ENCODE assay signal across 27 cellular contexts in genomic region chr9:133167769-133168168, GRCh38. TPM values are rescaled to one million over a fixed set of nuclear protein-coding genes. Genes with fewer than 3 reads are reported as not detected.
"Had no signal": no experiment of that assay in that cellular context is flagged by ENCODE, and none has a peak within 500 bp of the region (broad histone marks: within the 10 kb centered on the region; RNA-seq: fewer than 3 reads in every experiment).

No MANE protein-coding gene starts in this region.

- DNase-seq: activated CD4-positive, alpha-beta memory T cell treated with anti-CD3 and anti-CD28 coated beads, Interleukin-2, amount 10 ng/mL, durations not matched to agents 7 days and 5 days; activated CD4-positive, alpha-beta T cell treated with anti-CD3 and anti-CD28 coated beads, Interleukin-2, amount 10 ng/mL, durations not matched to agents 24 days and 14 days; activated gamma-delta T cell; activated naive CD4-positive, alpha-beta T cell treated with anti-CD3 and anti-CD28 coated beads, Interleukin-2, amount 50 U/mL, for 16 hours; anterior cingulate cortex; body of pancreas; dermis blood vessel endothelial cell; effector CD8-positive, alpha-beta T cell; foreskin keratinocyte; immature natural killer cell; stimulated activated CD4-positive, alpha-beta T cell treated with anti-CD3 and anti-CD28 coated beads, Interleukin-2, amount 100 ng/mL, for 24 hours; stimulated activated naive B cell treated with anti-CD40 and anti-IgM and Interleukin-4, amounts not matched to agents 10 μg/mL and 1 μg/mL and 100 μg/mL, for 72 hours; T-cell had no signal

- H3K27ac ChIP-seq: body of pancreas, cardiac muscle cell, foreskin keratinocyte, hepatocyte, neutrophil, ovary, psoas muscle, right atrium auricular region, VCaP had no signal

- H3K79me2 ChIP-seq: hepatocyte had no signal

- H3K4me2 ChIP-seq: hepatocyte had no signal

- H2AFZ ChIP-seq: hepatocyte had no signal

- H3K27me3 ChIP-seq: body of pancreas, cardiac muscle cell, hepatocyte, ovary, right atrium auricular region had no signal

- H3K36me3 ChIP-seq: cardiac muscle cell, neutrophil, ovary, right atrium auricular region had no signal

- H3K4me3 ChIP-seq: body of pancreas, cardiac muscle cell, hepatocyte, ovary, psoas muscle, right atrium auricular region had no signal

- H3K4me1 ChIP-seq: foreskin keratinocyte had no signal

- H3K9me3 ChIP-seq: body of pancreas, neutrophil, ovary, psoas muscle, right atrium auricular region had no signal

RNA-seq across cellular contexts. Expression of gene GBGT1, which starts 4.1 kb away (rescaled TPM):
- polyA plus RNA-seq: immature natural killer cell had no signal

RNA-seq across cellular contexts. Expression of gene OBP2B, which starts 41.3 kb away (rescaled TPM):
- total RNA-seq: activated CD4-positive, alpha-beta memory T cell treated with anti-CD3 and anti-CD28 coated beads, Interleukin-2, amount 10 ng/mL, durations not matched to agents 7 days and 5 days; activated CD4-positive, alpha-beta T cell treated with anti-CD3 and anti-CD28 coated beads, Interleukin-2, amount 10 ng/mL, durations not matched to agents 24 days and 14 days; body of pancreas; cardiac muscle cell; dermis blood vessel endothelial cell; foreskin keratinocyte; hepatocyte; kidney epithelial cell; left lobe of liver; lung microvascular endothelial cell; natural killer cell treated with Interleukin-12 subunit alpha and Interleukin-12 subunit beta and Interleukin-15 and Interleukin-18, amount 100 ng/mL, for 72 hours; psoas muscle; right atrium auricular region; skeletal muscle tissue; T-cell; temporal lobe had no signal
- polyA plus RNA-seq: esophagus, foreskin keratinocyte, hepatocyte, immature natural killer cell, ovary, psoas muscle had no signal
